Comparison of ENCODE assay signal across 12 cellular contexts in the genomic region with DNA sequence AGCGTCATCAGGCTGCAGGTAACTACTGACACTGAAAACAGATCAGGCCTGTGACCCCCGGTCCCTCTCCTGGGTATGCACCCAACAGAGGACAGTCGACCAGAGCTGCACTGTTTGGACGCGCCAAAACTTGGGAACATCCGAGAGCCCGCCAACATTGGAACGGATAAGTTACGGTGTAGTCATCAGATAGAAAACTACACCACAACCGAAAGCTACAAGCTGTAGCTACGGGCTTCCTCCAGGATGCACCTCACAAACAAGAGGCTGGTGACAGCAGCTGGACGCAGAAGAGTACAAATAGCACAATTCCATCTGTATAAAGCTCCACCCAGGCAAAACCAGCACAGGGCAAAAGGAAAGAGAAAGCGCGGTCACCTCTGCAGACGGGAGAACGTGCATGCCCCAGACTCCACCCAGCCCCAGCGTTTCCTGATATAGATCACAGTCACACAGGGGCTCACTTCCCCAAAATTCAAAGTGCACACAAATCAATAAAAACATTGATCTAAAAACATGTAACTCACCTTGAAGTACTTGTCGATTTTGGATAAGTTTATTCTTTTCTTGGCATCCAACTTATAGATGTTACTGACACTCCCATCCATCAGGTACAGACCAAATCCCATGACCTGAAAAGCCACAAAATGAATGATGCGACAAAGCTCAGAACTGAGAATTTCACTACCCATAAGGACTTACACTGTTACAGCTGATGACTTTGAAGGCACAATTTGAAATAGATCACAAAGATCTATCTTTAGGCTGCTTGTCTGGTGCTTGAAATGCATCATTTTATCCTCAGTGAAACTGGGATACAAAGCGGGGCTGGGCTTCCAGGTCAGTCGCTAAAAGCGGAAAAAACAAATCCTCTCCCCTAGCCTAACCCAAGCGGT. TPM values are rescaled to one million over a fixed set of nuclear protein-coding genes. Genes with fewer than 3 reads are reported as not detected.
DNase-seq lines count a peak whose midpoint lies in the region; ATAC-seq and TF ChIP-seq lines count a peak whose summit lies in the region.
"Had no signal": no experiment of that assay in that cellular context is flagged by ENCODE, and none has a peak within 500 bp of the region (broad histone marks: within the 10 kb centered on the region; RNA-seq: fewer than 3 reads in every experiment).

No MANE protein-coding gene starts in this region.

- ATAC-seq in natural killer cell treated with Interleukin-12 subunit alpha and Interleukin-12 subunit beta and Interleukin-15 and Interleukin-18, amount 100 ng/mL, for 72 hours, result no peak
- ATAC-seq in natural killer cell, result no peak
- peak; percentile 90 for ATAC-seq in HG02642 (IDR thresholded peaks at IDR 0.05; ENCODE audit: poor library complexity, unreplicated experiment)
- peak; percentile 91 for ATAC-seq in HG03558 (IDR thresholded peaks at IDR 0.05; ENCODE audit: extremely low read depth, unreplicated experiment)
- ATAC-seq in stimulated activated naive B cell treated with anti-CD40 and anti-IgM and Interleukin-4, amounts not matched to agents 10 μg/mL and 1 μg/mL and 100 μg/mL, for 72 hours (replicated peaks), result peak; percentile 95 to 99
- ATAC-seq: foreskin keratinocyte had no signal

- intact Hi-C loops in natural killer cell (cut with micrococcal nuclease), result no loop called here

- no peak for TF ChIP-seq CTCF in natural killer cell (IDR thresholded peaks at IDR 0.05)

- no peak overlapping the region for H3K27ac Mint-ChIP-seq in natural killer cell treated with Interleukin-12 subunit alpha and Interleukin-12 subunit beta and Interleukin-15 and Interleukin-18, amount 100 ng/mL, for 72 hours
- no peak overlapping the region for H3K27ac Mint-ChIP-seq in natural killer cell
- peak overlapping the region; percentile 51 for H3K27ac Mint-ChIP-seq in stimulated activated naive B cell treated with anti-CD40 and anti-IgM and Interleukin-4, amounts not matched to agents 10 μg/mL and 1 μg/mL and 100 μg/mL, for 72 hours

- no peaks in the 10 kb centered on the region for H3K4me1 Mint-ChIP-seq in natural killer cell treated with Interleukin-12 subunit alpha and Interleukin-12 subunit beta and Interleukin-15 and Interleukin-18, amount 100 ng/mL, for 72 hours (ENCODE audit: low read depth in 2 of 2)
- H3K4me1 Mint-ChIP-seq in natural killer cell, result no peaks in the 10 kb centered on the region
- peaks cover 12 to 17% of the 10 kb centered on the region in 2 donors for H3K4me1 Mint-ChIP-seq in stimulated activated naive B cell treated with anti-CD40 and anti-IgM and Interleukin-4, amounts not matched to agents 10 μg/mL and 1 μg/mL and 100 μg/mL, for 72 hours
- H3K4me1 Mint-ChIP-seq: central memory CD8-positive, alpha-beta T cell had no signal

- no peak overlapping the region for H3K4me3 Mint-ChIP-seq in natural killer cell treated with Interleukin-12 subunit alpha and Interleukin-12 subunit beta and Interleukin-15 and Interleukin-18, amount 100 ng/mL, for 72 hours
- no peak overlapping the region for H3K4me3 Mint-ChIP-seq in natural killer cell
- H3K4me3 Mint-ChIP-seq in stimulated activated naive B cell treated with anti-CD40 and anti-IgM and Interleukin-4, amounts not matched to agents 10 μg/mL and 1 μg/mL and 100 μg/mL, for 72 hours, result peak overlapping the region in 1 of 2 donors; percentile 21
- H3K4me3 Mint-ChIP-seq: central memory CD8-positive, alpha-beta T cell had no signal

- H3K36me3 Mint-ChIP-seq in natural killer cell treated with Interleukin-12 subunit alpha and Interleukin-12 subunit beta and Interleukin-15 and Interleukin-18, amount 100 ng/mL, for 72 hours, result no peaks in the 10 kb centered on the region
- no peaks in the 10 kb centered on the region for H3K36me3 Mint-ChIP-seq in natural killer cell
- H3K36me3 Mint-ChIP-seq in stimulated activated naive B cell treated with anti-CD40 and anti-IgM and Interleukin-4, amounts not matched to agents 10 μg/mL and 1 μg/mL and 100 μg/mL, for 72 hours, result peaks cover 0 to 13% of the 10 kb centered on the region in 2 donors

- H3K27me3 Mint-ChIP-seq in natural killer cell treated with Interleukin-12 subunit alpha and Interleukin-12 subunit beta and Interleukin-15 and Interleukin-18, amount 100 ng/mL, for 72 hours, result no peaks in the 10 kb centered on the region
- no peaks in the 10 kb centered on the region for H3K27me3 Mint-ChIP-seq in natural killer cell (ENCODE audit: low read depth in 2 of 2)
- no peaks in the 10 kb centered on the region for H3K27me3 Mint-ChIP-seq in stimulated activated naive B cell treated with anti-CD40 and anti-IgM and Interleukin-4, amounts not matched to agents 10 μg/mL and 1 μg/mL and 100 μg/mL, for 72 hours
- H3K27me3 Mint-ChIP-seq: central memory CD8-positive, alpha-beta T cell had no signal

- H3K9me3 Mint-ChIP-seq in natural killer cell treated with Interleukin-12 subunit alpha and Interleukin-12 subunit beta and Interleukin-15 and Interleukin-18, amount 100 ng/mL, for 72 hours, result no peaks in the 10 kb centered on the region
- H3K9me3 Mint-ChIP-seq in natural killer cell, result no peaks in the 10 kb centered on the region
- no peaks in the 10 kb centered on the region for H3K9me3 Mint-ChIP-seq in stimulated activated naive B cell treated with anti-CD40 and anti-IgM and Interleukin-4, amounts not matched to agents 10 μg/mL and 1 μg/mL and 100 μg/mL, for 72 hours
- H3K9me3 Mint-ChIP-seq: central memory CD8-positive, alpha-beta T cell had no signal

- DNase-seq in natural killer cell treated with Interleukin-12 subunit alpha and Interleukin-12 subunit beta and Interleukin-15 and Interleukin-18, amount 100 ng/mL, for 72 hours (ENCODE audit: low spot score), result peak; percentile 44
- DNase-seq in natural killer cell, result no peak
- DNase-seq in stimulated activated naive B cell treated with anti-CD40 and anti-IgM and Interleukin-4, amounts not matched to agents 10 μg/mL and 1 μg/mL and 100 μg/mL, for 72 hours, result peak; percentile 27
- DNase-seq in NCI-H226, result no peak
- DNase-seq in NCI-H510A treated with DMSO at 0.1 percent for 48 hours (lab: John Stamatoyannopoulos, UW), result no peak
- DNase-seq in NCI-H748 treated with DMSO at 0.1 percent for 48 hours (lab: John Stamatoyannopoulos, UW), result no peak
- DNase-seq: foreskin keratinocyte, mammary epithelial cell, sigmoid colon had no signal

RNA-seq across cellular contexts. Expression of gene CYFIP1, which starts 43.3 kb away (rescaled TPM):
- 10 to 100 TPM; 10.8 to 19.8 TPM for total RNA-seq in natural killer cell treated with Interleukin-12 subunit alpha and Interleukin-12 subunit beta and Interleukin-15 and Interleukin-18, amount 100 ng/mL, for 72 hours
- total RNA-seq in natural killer cell, result 1 to 10 TPM; 6.4 to 9.2 (median 8.8) TPM

Comparison
In these comparisons a context has a peak if more than half of its experiments do, and no peak if none do; other contexts are left out.
1. DNase-seq: peak in natural killer cell treated with Interleukin-12 subunit alpha and Interleukin-12 subunit beta and Interleukin-15 and Interleukin-18, amount 100 ng/mL, for 72 hours (single experiment) and stimulated activated naive B cell treated with anti-CD40 and anti-IgM and Interleukin-4, amounts not matched to agents 10 μg/mL and 1 μg/mL and 100 μg/mL, for 72 hours (single experiment); none in natural killer cell (single experiment), NCI-H226 (single experiment), NCI-H510A treated with DMSO at 0.1 percent for 48 hours (single experiment) and NCI-H748 treated with DMSO at 0.1 percent for 48 hours (single experiment).
2. ATAC-seq: peak in HG02642 (single experiment), HG03558 (single experiment) and stimulated activated naive B cell treated with anti-CD40 and anti-IgM and Interleukin-4, amounts not matched to agents 10 μg/mL and 1 μg/mL and 100 μg/mL, for 72 hours (2 of 2); none in natural killer cell treated with Interleukin-12 subunit alpha and Interleukin-12 subunit beta and Interleukin-15 and Interleukin-18, amount 100 ng/mL, for 72 hours (0 of 2) and natural killer cell (0 of 3).